In genomic region chr9:85978496-85978895, GRCh38 we compare ENCODE assay signal across 22 cellular contexts. TPM values are rescaled to one million over a fixed set of nuclear protein-coding genes. Genes with fewer than 3 reads are reported as not detected.
DNase-seq lines count a peak whose midpoint lies in the region; ATAC-seq and TF ChIP-seq lines count a peak whose summit lies in the region.
"Had no signal": no experiment of that assay in that cellular context is flagged by ENCODE, and none has a peak within 500 bp of the region (broad histone marks: within the 10 kb centered on the region; RNA-seq: fewer than 3 reads in every experiment).

No MANE protein-coding gene starts in this region.

- no peaks in the 10 kb centered on the region for H3K27me3 Mint-ChIP-seq in Calu3 (ENCODE audit: unreplicated experiment)
- no peaks in the 10 kb centered on the region for H3K27me3 Mint-ChIP-seq in nephron progenitor cell (ENCODE audit: low read depth, poor library complexity)
- no peaks in the 10 kb centered on the region for H3K27me3 Mint-ChIP-seq in activated T-helper 2 cell treated with anti-CD3 and anti-CD28 coated beads, Interferon-gamma antibody, Interleukin-2, Interleukin-4, amounts not matched to agents 10 μg/mL and 5 μg/mL and 100 μg/mL, durations not matched to agents 14 hours and 24 hours and 36 hours (ENCODE audit: low read depth)
- H3K27me3 Mint-ChIP-seq: CD4-positive, CD25-positive, alpha-beta regulatory T cell had no signal

- peak overlapping the region; percentile 44 for H3K27ac Mint-ChIP-seq in Calu3 (ENCODE audit: unreplicated experiment)
- H3K27ac Mint-ChIP-seq in nephron progenitor cell = peak overlapping the region; percentile 62
- no peak overlapping the region for H3K27ac Mint-ChIP-seq in activated T-helper 2 cell treated with anti-CD3 and anti-CD28 coated beads, Interferon-gamma antibody, Interleukin-2, Interleukin-4, amounts not matched to agents 10 μg/mL and 5 μg/mL and 100 μg/mL, durations not matched to agents 14 hours and 24 hours and 36 hours
- H3K27ac Mint-ChIP-seq: CD4-positive, CD25-positive, alpha-beta regulatory T cell; GM23338 had no signal

- H3K9me3 Mint-ChIP-seq in Calu3 (ENCODE audit: low read depth, unreplicated experiment) (no peaks in the 10 kb centered on the region), nephron progenitor cell (no peaks in the 10 kb centered on the region)
- no peaks in the 10 kb centered on the region for H3K9me3 Mint-ChIP-seq in activated T-helper 2 cell treated with anti-CD3 and anti-CD28 coated beads, Interferon-gamma antibody, Interleukin-2, Interleukin-4, amounts not matched to agents 10 μg/mL and 5 μg/mL and 100 μg/mL, durations not matched to agents 14 hours and 24 hours and 36 hours
- H3K9me3 Mint-ChIP-seq: GM23338 had no signal

- no TSS peak for BruUV-seq in Calu3 (replicated peaks; lab: Mats Ljungman, UMichigan)

- H3K4me3 Mint-ChIP-seq in Calu3 (ENCODE audit: low read depth, unreplicated experiment) = no peak overlapping the region
- H3K4me3 Mint-ChIP-seq in nephron progenitor cell = no peak overlapping the region
- H3K4me3 Mint-ChIP-seq in activated T-helper 2 cell treated with anti-CD3 and anti-CD28 coated beads, Interferon-gamma antibody, Interleukin-2, Interleukin-4, amounts not matched to agents 10 μg/mL and 5 μg/mL and 100 μg/mL, durations not matched to agents 14 hours and 24 hours and 36 hours (ENCODE audit: low read depth) = no peak overlapping the region
- H3K4me3 Mint-ChIP-seq: CD4-positive, CD25-positive, alpha-beta regulatory T cell; GM23338 had no signal

- intact Hi-C loops in Calu3 (cut with micrococcal nuclease; ENCODE audit: unreplicated experiment) (no loop called here), left colon (cut with DNase I, micrococcal nuclease) (no loop called here)
- intact Hi-C loops in activated T-helper 2 cell treated with anti-CD3 and anti-CD28 coated beads, Interferon-gamma antibody, Interleukin-2, Interleukin-4, amounts not matched to agents 10 μg/mL and 5 μg/mL and 100 μg/mL, durations not matched to agents 14 hours and 24 hours and 36 hours (cut with micrococcal nuclease) = no loop called here

- TF ChIP-seq CTCF in Calu3 (IDR thresholded peaks at IDR 0.05; ENCODE audit: unreplicated experiment) = no peak
- no peak for TF ChIP-seq CTCF in nephron progenitor cell (IDR thresholded peaks at IDR 0.05)

- no peak for DNase-seq in Calu3
- peak; percentile 12 for DNase-seq in NCI-H1694 treated with DMSO at 0.1 percent for 48 hours (lab: John Stamatoyannopoulos, UW)
- peak; percentile 17 for DNase-seq in cerebellum (ENCODE audit: low spot score)
- no peak for DNase-seq in nephron progenitor cell
- no peak for DNase-seq in NCI-H1436 (lab: John Stamatoyannopoulos, UW)
- DNase-seq in activated T-helper 2 cell treated with anti-CD3 and anti-CD28 coated beads, Interferon-gamma antibody, Interleukin-2, Interleukin-4, amounts not matched to agents 10 μg/mL and 5 μg/mL and 100 μg/mL, durations not matched to agents 14 hours and 24 hours and 36 hours (ENCODE audit: low spot score) = no peak
- no peak for DNase-seq in HuH-7 (ENCODE audit: low spot score)
- DNase-seq in left colon = no peak
- DNase-seq: AML-193; CD4-positive, CD25-positive, alpha-beta regulatory T cell; DND-41; GF-D8; KBM-7; NCI-H1092 treated with DMSO at 0.1 percent for 48 hours; NCI-H2029; NCI-H2227 treated with DMSO at 0.1 percent for 48 hours; NCI-H526 treated with DMSO at 0.1 percent for 48 hours; NK-92 treated with Interleukin-12 subunit alpha and Interleukin-12 subunit beta, amount 100 ng/mL, for 24 hours; OCI-M1; SJCRH30 had no signal

- H3K36me3 Mint-ChIP-seq in Calu3 (ENCODE audit: insufficient read depth, unreplicated experiment) (peaks cover 22% of the 10 kb centered on the region), nephron progenitor cell (ENCODE audit: low read depth) (peaks cover 71% of the 10 kb centered on the region)
- peaks cover 69% of the 10 kb centered on the region for H3K36me3 Mint-ChIP-seq in activated T-helper 2 cell treated with anti-CD3 and anti-CD28 coated beads, Interferon-gamma antibody, Interleukin-2, Interleukin-4, amounts not matched to agents 10 μg/mL and 5 μg/mL and 100 μg/mL, durations not matched to agents 14 hours and 24 hours and 36 hours (ENCODE audit: low read depth)

- H3K4me1 Mint-ChIP-seq in Calu3 (ENCODE audit: low read depth, unreplicated experiment) = no peaks in the 10 kb centered on the region
- H3K4me1 Mint-ChIP-seq in nephron progenitor cell = no peaks in the 10 kb centered on the region
- peaks cover 3% of the 10 kb centered on the region for H3K4me1 Mint-ChIP-seq in activated T-helper 2 cell treated with anti-CD3 and anti-CD28 coated beads, Interferon-gamma antibody, Interleukin-2, Interleukin-4, amounts not matched to agents 10 μg/mL and 5 μg/mL and 100 μg/mL, durations not matched to agents 14 hours and 24 hours and 36 hours (ENCODE audit: low read depth)
- H3K4me1 Mint-ChIP-seq: GM23338 had no signal

- CTCF ChIA-PET in Calu3 (lab: Charles Lee) = no interaction called here

- no peak for ATAC-seq in left colon
- ATAC-seq: A549, GM23338 had no signal

RNA-seq across cellular contexts. Expression of gene NAA35, which starts 37.5 kb away (rescaled TPM):
- total RNA-seq in Calu3 (2022) (17.9 and 22.2 TPM in 2 replicates), cerebellum (47.8 TPM), left colon (10 to 100 TPM; 34.0 to 38.9 TPM)
- 31.3 and 33.6 TPM in 2 replicates for total RNA-seq in activated T-helper 2 cell treated with anti-CD3 and anti-CD28 coated beads, Interferon-gamma antibody, Interleukin-2, Interleukin-4, amounts not matched to agents 10 μg/mL and 5 μg/mL and 100 μg/mL, durations not matched to agents 14 hours and 24 hours and 36 hours

Comparison
In these comparisons a context has a peak if more than half of its experiments do, and no peak if none do; other contexts are left out.
1. DNase-seq: peak in NCI-H1694 treated with DMSO at 0.1 percent for 48 hours (single experiment) and cerebellum (single experiment); none in Calu3 (single experiment), nephron progenitor cell (single experiment), NCI-H1436 (single experiment), activated T-helper 2 cell treated with anti-CD3 and anti-CD28 coated beads, Interferon-gamma antibody, Interleukin-2, Interleukin-4, amounts not matched to agents 10 μg/mL and 5 μg/mL and 100 μg/mL, durations not matched to agents 14 hours and 24 hours and 36 hours (single experiment), HuH-7 (single experiment) and left colon (0 of 2).